11 cellular contexts compared by ENCODE assay signal in genomic region chr14:50928002-50928635, GRCh38. TPM values are rescaled to one million over a fixed set of nuclear protein-coding genes. Genes with fewer than 3 reads are reported as not detected.
A peak's percentile ranks its signal among the peaks of the same experiment; 100 is the strongest.
DNase-seq lines count a peak whose midpoint lies in the region; ATAC-seq and TF ChIP-seq lines count a peak whose summit lies in the region.
"Had no signal": no experiment of that assay in that cellular context is flagged by ENCODE, and none has a peak within 500 bp of the region (broad histone marks: within the 10 kb centered on the region; RNA-seq: fewer than 3 reads in every experiment).

No MANE protein-coding gene starts in this region.

- H3K4me3 ChIP-seq in GM12865 (ENCODE audit: low read depth, low read length) (no peak overlapping the region), fibroblast of pulmonary artery (replicated peaks; ENCODE audit: low read depth, low read length) (no peak overlapping the region)
- H3K4me3 ChIP-seq: PC-9 had no signal

- ATAC-seq in sciatic nerve (peak; percentile 84), GM19452 (IDR thresholded peaks at IDR 0.05; ENCODE audit: unreplicated experiment) (no peak)

- intact Hi-C loops in sciatic nerve (cut with DNase I) = no loop called here

- TF ChIP-seq CTCF in GM12865 (IDR thresholded peaks at IDR 0.05; ENCODE audit: insufficient read depth, low read depth, low read length, missing control alignments) = no peak
- TF ChIP-seq CTCF in fibroblast of pulmonary artery (IDR thresholded peaks at IDR 0.05; ENCODE audit: low read length, missing control alignments) = no peak

- DNase-seq in GM12865 (ENCODE audit: low read depth) (peak; percentile 36), NOMO-1 (lab: John Stamatoyannopoulos, UW; ENCODE audit: unreplicated experiment in 2 of 2) (peak; percentile 88 to 93), fibroblast of pulmonary artery (ENCODE audit: low read depth) (peak; percentile 74), sciatic nerve (ENCODE audit: low spot score) (no peak), SHP77 treated with DMSO at 0.1 percent for 48 hours (lab: John Stamatoyannopoulos, UW) (no peak), NCI-H2227 (lab: John Stamatoyannopoulos, UW; ENCODE audit: unreplicated experiment) (no peak), D341Med (ENCODE audit: low spot score) (no peak)
- DNase-seq: activated CD4-positive, alpha-beta T cell treated with anti-CD3 and anti-CD28 coated beads, Interleukin-2, amount 50 U/mL, for 1 hour; aorta; PC-9 had no signal

RNA-seq across cellular contexts. Expression of gene PYGL, which starts 16.2 kb away (rescaled TPM):
- total RNA-seq in sciatic nerve = 72.1 TPM

RNA-seq across cellular contexts. Expression of gene ABHD12B, which starts 56.3 kb away (rescaled TPM):
- total RNA-seq in sciatic nerve = not detected
- total RNA-seq: aorta, PC-9 had no signal

Comparison
In these comparisons a context has a peak if more than half of its experiments do, and no peak if none do; other contexts are left out.
1. DNase-seq: peak in GM12865 (single experiment), NOMO-1 (2 of 2) and fibroblast of pulmonary artery (single experiment); none in sciatic nerve (single experiment), SHP77 treated with DMSO at 0.1 percent for 48 hours (single experiment), NCI-H2227 (single experiment) and D341Med (single experiment).